ENCODE assay signal across 11 cellular contexts in genomic region chr11:117621226-117621625, GRCh38.
DNase-seq lines count a peak whose midpoint lies in the region; ATAC-seq and TF ChIP-seq lines count a peak whose summit lies in the region.
"Had no signal": no experiment of that assay in that cellular context is flagged by ENCODE, and none has a peak within 500 bp of the region (broad histone marks: within the 10 kb centered on the region; RNA-seq: fewer than 3 reads in every experiment).

No MANE protein-coding gene starts in this region.

- H3K27ac ChIP-seq in heart right ventricle: no peak overlapping the region
- H3K27ac ChIP-seq in upper lobe of right lung: no peak overlapping the region
- H3K27ac ChIP-seq: ascending aorta had no signal

- H3K27me3 ChIP-seq in heart right ventricle (no peaks in the 10 kb centered on the region), upper lobe of right lung (no peaks in the 10 kb centered on the region)
- H3K27me3 ChIP-seq: ascending aorta had no signal

- TF ChIP-seq CTCF in heart right ventricle (IDR thresholded peaks at IDR 0.05) (peak in 7 of 9 donors; percentile 21 to 52 (median 33)), NB4 (IDR thresholded peaks at IDR 0.05; ENCODE audit: low read depth, low read length) (peak; percentile 65), epithelial cell of esophagus (IDR thresholded peaks at IDR 0.05; ENCODE audit: insufficient read depth, low read depth, low read length, missing control alignments) (peak; percentile 48), upper lobe of right lung (IDR thresholded peaks at IDR 0.05) (peak; percentile 35)

- H3K36me3 ChIP-seq in heart right ventricle (no peaks in the 10 kb centered on the region), upper lobe of right lung (no peaks in the 10 kb centered on the region)
- H3K36me3 ChIP-seq: ascending aorta had no signal

- peaks cover 0 to 12% (median 0%) of the 10 kb centered on the region in 9 donors for H3K4me1 ChIP-seq in heart right ventricle
- H3K4me1 ChIP-seq in upper lobe of right lung: no peaks in the 10 kb centered on the region
- H3K4me1 ChIP-seq: ascending aorta had no signal

- no peak for ATAC-seq in heart right ventricle
- no peak for ATAC-seq in upper lobe of right lung
- no peak for ATAC-seq in GM21737 (IDR thresholded peaks at IDR 0.05; ENCODE audit: unreplicated experiment)
- ATAC-seq in HG03521 (IDR thresholded peaks at IDR 0.05; ENCODE audit: unreplicated experiment): no peak

- H3K4me3 ChIP-seq in heart right ventricle (no peak overlapping the region), NB4 (ENCODE audit: low read depth, low read length) (no peak overlapping the region), epithelial cell of esophagus (ENCODE audit: low read length) (no peak overlapping the region), upper lobe of right lung (no peak overlapping the region)
- H3K4me3 ChIP-seq: ascending aorta had no signal

- intact Hi-C loops in heart right ventricle (cut with DNase I): loop anchor here in 1 of 10 donors (5.0 kb wide), 1 partner anchor 1039 kb away; no protein-coding TSS in a partner anchor
- intact Hi-C loops in cardiac septum (cut with DNase I): no loop called here
- intact Hi-C loops in upper lobe of right lung (cut with DNase I): no loop called here

- DNase-seq in heart right ventricle (no peak), cardiac septum (ENCODE audit: low spot score) (no peak), NB4 (ENCODE audit: low read depth) (peak; percentile 29), epithelial cell of esophagus (ENCODE audit: low read depth) (peak; percentile 2), upper lobe of right lung (no peak), NCI-H2171 (lab: John Stamatoyannopoulos, UW) (no peak)
- DNase-seq: NCI-H1048, T1000 had no signal

- H3K9me3 ChIP-seq in heart right ventricle: peaks cover 0 to 15% (median 7%) of the 10 kb centered on the region in 11 donors
- no peaks in the 10 kb centered on the region for H3K9me3 ChIP-seq in upper lobe of right lung

- no peak for TF ChIP-seq POLR2A in NB4 (IDR thresholded peaks at IDR 0.05; ENCODE audit: extremely low read depth, insufficient read length)

Comparison
In these comparisons a context has a peak if more than half of its experiments do, and no peak if none do; other contexts are left out.
1. DNase-seq: peak in NB4 (single experiment) and epithelial cell of esophagus (single experiment); none in heart right ventricle (0 of 2), cardiac septum (single experiment), upper lobe of right lung (single experiment) and NCI-H2171 (single experiment).
2. Peak in every context shown above with its lines, with median percentiles within 50 percentile points of each other: CTCF ChIP-seq.